In genomic region chr7:155546449-155546848, GRCh38 we compare ENCODE assay signal across 15 cellular contexts. TPM values are rescaled to one million over a fixed set of nuclear protein-coding genes. Genes with fewer than 3 reads are reported as not detected.
DNase-seq lines count a peak whose midpoint lies in the region; ATAC-seq, FAIRE-seq and TF ChIP-seq lines count a peak whose summit lies in the region.
"Not testable (repeated sequence)": the region's sequence is repeated elsewhere in the genome, so short reads cannot be mapped to it uniquely, and the experiment has no call there.
"Had no signal": no experiment of that assay in that cellular context is flagged by ENCODE, and none has a peak within 500 bp of the region (broad histone marks: within the 10 kb centered on the region; RNA-seq: fewer than 3 reads in every experiment).

TSS of gene CNPY1 (minus strand) at chr7:155546559. CDS start at chr7:155545929, 630 bp downstream.

- not testable (repeated sequence) for DNase-seq in IMR-90; keratinocyte (ENCODE audit: low read depth, low spot score); right lobe of liver; neuronal stem cell (ENCODE audit: low spot score)
- DNase-seq in mammary epithelial cell (peak; percentile 78), epithelial cell of esophagus (ENCODE audit: low read depth) (peak; percentile 28)

- H3K9me1 ChIP-seq in IMR-90 (ENCODE audit: insufficient read depth, low read length); keratinocyte (ENCODE audit: control insufficient read depth, extremely low read depth, insufficient read depth, low read length): not testable (repeated sequence)

- not testable (repeated sequence) for H3K36me3 ChIP-seq in IMR-90 (ENCODE audit: control insufficient read depth, insufficient read depth, low read length); mammary epithelial cell (ENCODE audit: insufficient read depth, low read length); keratinocyte (ENCODE audit: control insufficient read depth in 2 of 2, extremely low read depth in 1 of 2, insufficient read depth in 2 of 2, low read length in 2 of 2); right lobe of liver; neuronal stem cell (replicated peaks in 1 of 2; ENCODE audit: control insufficient read depth in 2 of 2, insufficient read depth in 2 of 2, low read length in 2 of 2)

- not testable (repeated sequence) for H4K20me1 ChIP-seq in IMR-90 (ENCODE audit: insufficient read depth, low read length); mammary epithelial cell (ENCODE audit: insufficient read depth, low read length); keratinocyte (ENCODE audit: control insufficient read depth, extremely low read depth, insufficient read depth, low read length)

- not testable (repeated sequence) for H3K4ac ChIP-seq in IMR-90 (ENCODE audit: low read depth, low read length); neuronal stem cell (ENCODE audit: low read length)

- H3K4me2 ChIP-seq in IMR-90 (ENCODE audit: low read depth, low read length); neuronal stem cell (ENCODE audit: insufficient read depth, low read length, poor library complexity, severe bottlenecking): not testable (repeated sequence)
- peak within 1 kb of the TSS; percentile 74 for H3K4me2 ChIP-seq in mammary epithelial cell (ENCODE audit: insufficient read depth, low read depth, low read length)
- H3K4me2 ChIP-seq in keratinocyte (ENCODE audit: control insufficient read depth, extremely low read depth, insufficient read depth, low read depth, low read length): peak within 1 kb of the TSS; percentile 52

- not testable (repeated sequence) for H3K27me3 ChIP-seq in IMR-90 (ENCODE audit: control insufficient read depth, insufficient read depth, low read length); mammary epithelial cell (ENCODE audit: insufficient read depth, low read length); right lobe of liver
- H3K27me3 ChIP-seq in keratinocyte (ENCODE audit: control insufficient read depth, extremely low read depth, insufficient read depth, low read length) (peaks cover 21% of the 10 kb centered on the region), neuronal stem cell (ENCODE audit: control insufficient read depth in 3 of 3, insufficient read depth in 3 of 3, low read depth in 1 of 3, low read length in 3 of 3) (peaks cover 0 to 19% (median 0%) of the 10 kb centered on the region in 3 experiments)

- CTCF ChIA-PET in IMR-90 (lab: Yijun Ruan, JAX); mammary epithelial cell (lab: Charles Lee; ENCODE audit: low non-redundant PET): not testable (repeated sequence)

- no CpG with 5 or more reads among the region's 1 CpG for WGBS in IMR-90 (ENCODE audit: extremely low coverage in 2 of 2, insufficient read length in 1 of 2), 2 experiments
- 0% methylated on average over 1 of the region's 1 CpG for WGBS in mammary epithelial cell (ENCODE audit: low coverage, missing lambda C conversion rate)
- WGBS in right lobe of liver (ENCODE audit: insufficient coverage, low coverage, low lambda C conversion rate, missing lambda C conversion rate): 44% methylated on average over 1 of the region's 1 CpG
- no CpG with 5 or more reads among the region's 1 CpG for WGBS in neuronal stem cell (ENCODE audit: extremely low coverage in 2 of 2, insufficient read length in 2 of 2, insufficient replicate concordance in 1 of 2), 2 donors

- H4K5ac ChIP-seq in IMR-90 (ENCODE audit: low read depth, low read length): not testable (repeated sequence)

- H2BK5ac ChIP-seq in IMR-90 (ENCODE audit: low read depth, low read length, poor library complexity, severe bottlenecking); neuronal stem cell (ENCODE audit: low read length): not testable (repeated sequence)

- in situ Hi-C loops in IMR-90 (cut with MboI; ENCODE audit: low sequenced_read_pairs); mammary epithelial cell (cut with MboI; ENCODE audit: low sequenced_read_pairs in 2 of 2): not testable (repeated sequence)

- not testable (repeated sequence) for H3K18ac ChIP-seq in IMR-90 (ENCODE audit: low read depth, low read length); neuronal stem cell (ENCODE audit: low read length)

- H3K79me1 ChIP-seq in IMR-90 (ENCODE audit: low read depth in 1 of 2, low read length in 2 of 2); neuronal stem cell (ENCODE audit: low read depth, low read length): not testable (repeated sequence)

- not testable (repeated sequence) for H4K8ac ChIP-seq in IMR-90 (ENCODE audit: low read depth in 2 of 2, low read length in 2 of 2); neuronal stem cell (ENCODE audit: low read depth, low read length)

- not testable (repeated sequence) for H2BK12ac ChIP-seq in neuronal stem cell (ENCODE audit: low read length)

- intact Hi-C loops in IMR-90 (cut with micrococcal nuclease); right lobe of liver (cut with DNase I): not testable (repeated sequence)
- intact Hi-C loops in mammary epithelial cell (cut with micrococcal nuclease): loop anchor here (2.0 kb wide), 2 partner anchors 34 to 52 kb away; no protein-coding TSS in a partner anchor

- H2BK15ac ChIP-seq in IMR-90 (ENCODE audit: low read depth, low read length); neuronal stem cell (ENCODE audit: low read length): not testable (repeated sequence)

- H3K14ac ChIP-seq in IMR-90 (replicated peaks; ENCODE audit: low read depth, low read length); neuronal stem cell (ENCODE audit: low read length): not testable (repeated sequence)

- not testable (repeated sequence) for H3K56ac ChIP-seq in IMR-90 (ENCODE audit: extremely low read depth, insufficient read depth, low read length)

- not testable (repeated sequence) for H3K9me3 ChIP-seq in IMR-90 (ENCODE audit: control insufficient read depth, insufficient read depth, low read length); mammary epithelial cell (replicated peaks; ENCODE audit: insufficient read depth, low read length); keratinocyte (ENCODE audit: control insufficient read depth, low read depth, low read length); right lobe of liver; neuronal stem cell (replicated peaks in 1 of 2; ENCODE audit: control insufficient read depth in 2 of 2, insufficient read depth in 1 of 2, low read depth in 1 of 2, low read length in 2 of 2)

- H3K9ac ChIP-seq in IMR-90 (ENCODE audit: low read depth, low read length); mammary epithelial cell (ENCODE audit: insufficient read depth, low read length); keratinocyte (ENCODE audit: control insufficient read depth, extremely low read depth, insufficient read depth, low read length); neuronal stem cell (ENCODE audit: low read depth, low read length, poor library complexity): not testable (repeated sequence)

- not testable (repeated sequence) for H3K23ac ChIP-seq in IMR-90 (ENCODE audit: low read depth, low read length)
- H3K23ac ChIP-seq in neuronal stem cell (ENCODE audit: low read depth, low read length, poor library complexity): peak within 1 kb of the TSS; percentile 9

- POLR2A ChIA-PET in IMR-90 (lab: Charles Lee; ENCODE audit: unreplicated experiment): not testable (repeated sequence)

- peak within 1 kb of the TSS; percentile 48 for H2AFZ ChIP-seq in IMR-90 (replicated peaks; ENCODE audit: low read length, poor library complexity)
- peak within 1 kb of the TSS; percentile 52 for H2AFZ ChIP-seq in mammary epithelial cell (ENCODE audit: low read depth, low read length)
- H2AFZ ChIP-seq in keratinocyte (ENCODE audit: control insufficient read depth, low read length); neuronal stem cell (ENCODE audit: low read length): not testable (repeated sequence)

- TF ChIP-seq POLR2A in IMR-90 (IDR thresholded peaks at IDR 0.05; ENCODE audit: low read depth, low read length); right lobe of liver (IDR thresholded peaks at IDR 0.05): not testable (repeated sequence)

- FAIRE-seq in keratinocyte (lab: Jason Lieb, UNC): not testable (repeated sequence)

- H3K27ac ChIP-seq in IMR-90 (ENCODE audit: insufficient read depth, low read length); keratinocyte (ENCODE audit: control insufficient read depth, insufficient read depth, low read length); neuronal stem cell (replicated peaks; ENCODE audit: low read length): not testable (repeated sequence)
- H3K27ac ChIP-seq in mammary epithelial cell (ENCODE audit: insufficient read depth, low read depth, low read length) (peak within 1 kb of the TSS; percentile 43), right lobe of liver (peak within 1 kb of the TSS; percentile 70 to 79 (median 72))

- not testable (repeated sequence) for ATAC-seq in IMR-90 (ENCODE audit: low read depth)
- ATAC-seq in right lobe of liver: peak in 2 of 4 donors; percentile 51 to 54

- TF ChIP-seq RAD21 in IMR-90 (IDR thresholded peaks at IDR 0.05; ENCODE audit: low read length): not testable (repeated sequence)

- H2BK20ac ChIP-seq in IMR-90 (ENCODE audit: low read depth, low read length): not testable (repeated sequence)

- not testable (repeated sequence) for BruUV-seq in IMR-90 (replicated peaks; lab: Mats Ljungman, UMichigan); mammary epithelial cell (replicated peaks; lab: Mats Ljungman, UMichigan)

- H2AK5ac ChIP-seq in IMR-90 (ENCODE audit: low read depth, low read length); neuronal stem cell (ENCODE audit: low read depth, low read length): not testable (repeated sequence)

- dilution Hi-C loops in IMR-90 (cut with HindIII; ENCODE audit: low sequenced_read_pairs, unreplicated experiment); keratinocyte (cut with MboI; ENCODE audit: extremely low pct_ligation_motif_present, low sequenced_read_pairs): not testable (repeated sequence)
- dilution Hi-C loops in mammary epithelial cell (cut with HindIII; ENCODE audit: low sequenced_read_pairs): loop anchor here (5.0 kb wide), 1 partner anchor 51 kb away; no protein-coding TSS in a partner anchor

- not testable (repeated sequence) for H3K79me2 ChIP-seq in mammary epithelial cell (ENCODE audit: insufficient read depth, low read length); keratinocyte (ENCODE audit: control insufficient read depth, insufficient read depth, low read length)

- not testable (repeated sequence) for H3K4me3 ChIP-seq in IMR-90 (ENCODE audit: insufficient read depth, low read depth, low read length); mammary epithelial cell (replicated peaks in 1 of 3; ENCODE audit: insufficient read depth in 1 of 3, low read depth in 2 of 3, low read length in 3 of 3); epithelial cell of esophagus (ENCODE audit: low read length); keratinocyte (ENCODE audit: control insufficient read depth in 2 of 3, extremely low read depth in 1 of 3, insufficient read depth in 2 of 3, low read depth in 1 of 3, low read length in 3 of 3); right lobe of liver; neuronal stem cell (ENCODE audit: low read length in 2 of 2)

- not testable (repeated sequence) for TF ChIP-seq CTCF in IMR-90 (conservative IDR thresholded peaks at IDR 0.05; ENCODE audit: low read depth, low read length); mammary epithelial cell (conservative IDR thresholded peaks at IDR 0.05 in 1 of 2, IDR thresholded peaks at IDR 0.05 in 1 of 2; ENCODE audit: extremely low read depth in 1 of 2, insufficient read depth in 1 of 2, low read depth in 1 of 2, low read length in 2 of 2); epithelial cell of esophagus (IDR thresholded peaks at IDR 0.05; ENCODE audit: insufficient read depth, low read depth, low read length, missing control alignments); keratinocyte (optimal IDR thresholded peaks at IDR 0.05 in 1 of 3, IDR thresholded peaks at IDR 0.05 in 1 of 3, conservative IDR thresholded peaks at IDR 0.05 in 1 of 3; ENCODE audit: extremely low read depth in 1 of 3, insufficient read depth in 2 of 3, low read length in 3 of 3); right lobe of liver (IDR thresholded peaks at IDR 0.05)

- H3K4me1 ChIP-seq in IMR-90 (ENCODE audit: control insufficient read depth, insufficient read depth, low read length): not testable (repeated sequence)
- H3K4me1 ChIP-seq in mammary epithelial cell (ENCODE audit: insufficient read depth, low read length): peaks cover 15% of the 10 kb centered on the region
- peaks cover 12% of the 10 kb centered on the region for H3K4me1 ChIP-seq in keratinocyte (ENCODE audit: control insufficient read depth, extremely low read depth, insufficient read depth, low read length)
- peaks cover 0 to 20% (median 9%) of the 10 kb centered on the region in 4 donors for H3K4me1 ChIP-seq in right lobe of liver
- H3K4me1 ChIP-seq in neuronal stem cell (ENCODE audit: control insufficient read depth in 2 of 2, insufficient read depth in 1 of 2, low read depth in 1 of 2, low read length in 2 of 2): peaks cover 14 to 33% of the 10 kb centered on the region in 2 donors

- H2AK9ac ChIP-seq in IMR-90 (replicated peaks; ENCODE audit: low read depth, low read length, poor library complexity): not testable (repeated sequence)

- H2BK120ac ChIP-seq in IMR-90 (ENCODE audit: low read depth, low read length); neuronal stem cell (ENCODE audit: low read depth, low read length): not testable (repeated sequence)

- not testable (repeated sequence) for H4K91ac ChIP-seq in IMR-90 (ENCODE audit: insufficient read depth, low read depth, low read length); neuronal stem cell (ENCODE audit: low read depth, low read length, poor library complexity)

RNA-seq across cellular contexts. Expression of gene CNPY1, which starts in this region (rescaled TPM):
- total RNA-seq in IMR-90 (2012; rRNA removed): not detected in 2 replicates
- not detected in 2 replicates for polyA plus RNA-seq in IMR-90 (2012; rRNA removed)
- polyA plus RNA-seq in IMR-90 (2012; cell fraction: cytosol; rRNA removed): not detected in 2 replicates
- not detected in 2 replicates for polyA plus RNA-seq in IMR-90 (2012; cell fraction: nucleus; rRNA removed; ENCODE audit: low replicate concordance)
- total RNA-seq in mammary epithelial cell: not detected
- polyA plus RNA-seq in mammary epithelial cell: not detected
- not detected for polyA minus RNA-seq in mammary epithelial cell
- not detected in 3 replicates for polyA plus RNA-seq in keratinocyte
- not detected for polyA plus RNA-seq in keratinocyte (2011; ENCODE audit: low read depth)
- polyA plus RNA-seq in keratinocyte (2011; cell fraction: cytosol; rRNA removed): not detected in 2 replicates
- not detected in 2 replicates for polyA plus RNA-seq in keratinocyte (2011; cell fraction: nucleus; rRNA removed)
- not detected in 2 replicates for polyA plus RNA-seq in keratinocyte (2012; ENCODE audit: low replicate concordance)
- polyA minus RNA-seq in keratinocyte: not detected in 3 replicates
- polyA minus RNA-seq in keratinocyte (2011; cell fraction: cytosol; rRNA and poly(A)+ RNA removed): not detected
- not detected in 2 replicates for polyA minus RNA-seq in keratinocyte (2011; cell fraction: nucleus; rRNA and poly(A)+ RNA removed)
- under 1 TPM in 1 of 6 experiments, not detected in 5; 0.19 TPM for total RNA-seq in right lobe of liver
- polyA plus RNA-seq in neuronal stem cell (2013, experiment 1 of 2): not detected
- polyA plus RNA-seq in neuronal stem cell (2013, experiment 2 of 2): not detected
- total RNA-seq: A172; A673; Calu3; CD4-positive, alpha-beta memory T cell; G401; GM23338; H9; HFFc6 had no signal
- polyA plus RNA-seq: BJ; CD4-positive, alpha-beta memory T cell; GM23338 had no signal

Comparison
In these comparisons a context has a peak if more than half of its experiments do, and no peak if none do; other contexts are left out.
1. Peak in DNase-seq, H3K27ac ChIP-seq and H3K4me2 ChIP-seq in mammary epithelial cell; RNA of the gene not detected or under 1 TPM.